Comparison of ENCODE assay signal across 1 cellular context in the genomic region with DNA sequence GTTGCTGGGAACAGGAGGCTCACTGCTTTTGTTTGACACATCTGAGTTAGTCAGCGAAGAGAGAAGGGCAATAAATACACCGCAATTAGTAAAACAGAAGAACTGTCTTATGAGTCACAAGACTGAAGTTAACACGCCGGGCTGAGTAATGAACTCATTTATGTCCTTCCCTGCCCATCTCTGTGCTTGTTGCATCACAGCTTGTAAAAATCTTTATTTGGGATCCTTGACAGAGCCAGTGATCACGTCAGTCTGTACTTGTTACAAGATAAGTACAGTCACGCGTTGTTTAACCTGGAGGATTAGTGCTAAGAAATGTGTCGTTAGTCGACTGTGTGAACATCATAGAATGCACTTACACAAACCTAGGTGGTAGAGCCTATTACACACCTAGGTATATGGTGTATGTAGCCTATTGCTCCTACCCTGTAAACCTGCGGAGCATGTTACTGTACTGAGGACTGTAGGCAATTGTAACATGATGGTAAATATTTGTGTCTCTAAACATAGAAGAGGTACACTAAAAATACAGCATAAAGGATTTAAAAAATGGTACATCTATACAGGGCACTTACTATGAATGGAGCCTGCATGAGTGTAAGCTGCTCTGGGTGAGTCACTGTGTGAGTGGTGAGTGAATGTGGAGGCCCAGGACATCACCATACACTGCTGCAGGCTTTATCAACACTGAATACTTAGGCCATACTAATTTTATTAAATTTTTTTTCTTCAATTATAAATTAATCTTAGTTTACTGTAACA.
TF ChIP-seq lines count a peak whose summit lies in the region.

No MANE protein-coding gene starts in this region.

TF ChIP-seq in HEK293, 187 proteins besides CTCF, POLR2A, EP300 and RAD21 (continued from another document):
- TF ChIP-seq, protein P1, sequence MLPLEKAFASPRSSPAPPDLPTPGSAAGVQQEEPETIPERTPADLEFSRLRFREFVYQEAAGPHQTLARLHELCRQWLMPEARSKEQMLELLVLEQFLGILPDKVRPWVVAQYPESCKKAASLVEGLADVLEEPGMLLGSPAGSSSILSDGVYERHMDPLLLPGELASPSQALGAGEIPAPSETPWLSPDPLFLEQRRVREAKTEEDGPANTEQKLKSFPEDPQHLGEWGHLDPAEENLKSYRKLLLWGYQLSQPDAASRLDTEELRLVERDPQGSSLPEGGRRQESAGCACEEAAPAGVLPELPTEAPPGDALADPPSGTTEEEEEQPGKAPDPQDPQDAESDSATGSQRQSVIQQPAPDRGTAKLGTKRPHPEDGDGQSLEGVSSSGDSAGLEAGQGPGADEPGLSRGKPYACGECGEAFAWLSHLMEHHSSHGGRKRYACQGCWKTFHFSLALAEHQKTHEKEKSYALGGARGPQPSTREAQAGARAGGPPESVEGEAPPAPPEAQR (tag by site-specific recombination; IDR thresholded peaks at IDR 0.05), result no peak
- TF ChIP-seq BCL11A (tag by site-specific recombination; IDR thresholded peaks at IDR 0.05; ENCODE audit: low read depth) (peak; percentile 96), ZNF248 (tag by site-specific recombination; IDR thresholded peaks at IDR 0.05) (no peak), ZNF302 (tag by site-specific recombination; IDR thresholded peaks at IDR 0.05; ENCODE audit: low read depth) (no peak), ZNF548 (tag by site-specific recombination; IDR thresholded peaks at IDR 0.05) (no peak), ZNF223 (tag by site-specific recombination; IDR thresholded peaks at IDR 0.05) (no peak), ZNF211 (tag by site-specific recombination; IDR thresholded peaks at IDR 0.05; ENCODE audit: low read depth) (no peak), ZNF112 (tag by site-specific recombination; IDR thresholded peaks at IDR 0.05) (no peak), MYNN (tag by site-specific recombination; IDR thresholded peaks at IDR 0.05; ENCODE audit: borderline replicate concordance) (no peak; the same call in 1 of the 2 replicates), ZNF404 (tag by site-specific recombination; IDR thresholded peaks at IDR 0.05) (no peak), ZNF600 (tag by site-specific recombination; IDR thresholded peaks at IDR 0.05) (peak; percentile 86; the same call in 1 of the 2 replicates), ZNF777 (tag by site-specific recombination; IDR thresholded peaks at IDR 0.05; ENCODE audit: borderline replicate concordance) (no peak), ZSCAN16 (tag by site-specific recombination; IDR thresholded peaks at IDR 0.05) (no peak), ZNF394 (tag by site-specific recombination; IDR thresholded peaks at IDR 0.05; ENCODE audit: borderline replicate concordance) (peak; percentile 81), ZBTB17 (tag by site-specific recombination; IDR thresholded peaks at IDR 0.05) (peak; percentile 86), ZNF791 (tag by site-specific recombination; IDR thresholded peaks at IDR 0.05) (no peak), ZNF768 (tag by site-specific recombination; IDR thresholded peaks at IDR 0.05) (no peak; the same call in 1 of the 2 replicates)
- TF ChIP-seq, protein P2, sequence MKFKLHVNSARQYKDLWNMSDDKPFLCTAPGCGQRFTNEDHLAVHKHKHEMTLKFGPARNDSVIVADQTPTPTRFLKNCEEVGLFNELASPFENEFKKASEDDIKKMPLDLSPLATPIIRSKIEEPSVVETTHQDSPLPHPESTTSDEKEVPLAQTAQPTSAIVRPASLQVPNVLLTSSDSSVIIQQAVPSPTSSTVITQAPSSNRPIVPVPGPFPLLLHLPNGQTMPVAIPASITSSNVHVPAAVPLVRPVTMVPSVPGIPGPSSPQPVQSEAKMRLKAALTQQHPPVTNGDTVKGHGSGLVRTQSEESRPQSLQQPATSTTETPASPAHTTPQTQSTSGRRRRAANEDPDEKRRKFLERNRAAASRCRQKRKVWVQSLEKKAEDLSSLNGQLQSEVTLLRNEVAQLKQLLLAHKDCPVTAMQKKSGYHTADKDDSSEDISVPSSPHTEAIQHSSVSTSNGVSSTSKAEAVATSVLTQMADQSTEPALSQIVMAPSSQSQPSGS (tag by site-specific recombination; IDR thresholded peaks at IDR 0.05; ENCODE audit: low read depth), result peak; percentile 95
